In the genomic region with DNA sequence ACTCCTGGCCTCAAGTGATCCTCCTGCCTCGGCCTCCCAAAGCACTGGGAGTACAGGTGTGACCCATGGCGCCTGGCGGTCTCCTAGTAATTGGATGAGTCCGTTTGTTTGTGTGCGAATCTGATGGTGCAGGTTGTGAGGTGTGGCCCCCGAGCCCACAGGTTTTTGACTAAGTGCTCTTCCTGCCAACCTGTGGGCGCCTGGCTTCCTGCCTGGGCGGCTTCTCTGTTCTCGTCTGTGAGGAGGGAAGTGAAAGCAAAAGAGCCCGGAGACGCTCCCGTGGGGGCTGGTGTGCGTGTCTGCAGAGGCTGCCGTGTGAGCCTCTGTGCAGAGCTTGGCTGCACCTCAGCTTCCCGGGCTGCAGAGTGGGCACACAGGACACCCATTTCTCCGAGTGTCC, we compare ENCODE assay signal across 8 cellular contexts. TPM values are rescaled to one million over a fixed set of nuclear protein-coding genes. Genes with fewer than 3 reads are reported as not detected.
DNase-seq lines count a peak whose midpoint lies in the region; ATAC-seq and TF ChIP-seq lines count a peak whose summit lies in the region.

No MANE protein-coding gene starts in this region.

- H3K4me1 ChIP-seq in Peyer's patch (peaks cover 0 to 62% (median 46%) of the 10 kb centered on the region in 4 donors), left lung (peaks cover 12 to 68% of the 10 kb centered on the region in 2 donors)

- no peak for TF ChIP-seq CTCF in Peyer's patch (IDR thresholded peaks at IDR 0.05)
- no peak for TF ChIP-seq CTCF in left lung (IDR thresholded peaks at IDR 0.05)

- peak in 1 of 2 donors; percentile 20 for TF ChIP-seq POLR2A in Peyer's patch (IDR thresholded peaks at IDR 0.05)

- H3K36me3 ChIP-seq in Peyer's patch (peaks cover 0 to 16% (median 0%) of the 10 kb centered on the region in 3 donors), left lung (peaks cover 0 to 62% of the 10 kb centered on the region in 2 donors)

- DNase-seq in Peyer's patch = peak; percentile 84 to 97 (median 96)
- peak; percentile 97 for DNase-seq in activated effector memory CD4-positive, alpha-beta T cell treated with anti-CD3 and anti-CD28 coated beads, Interleukin-2, amount 50 U/mL, for 16 hours
- peak; percentile 86 to 93 for DNase-seq in left lung
- DNase-seq in stimulated activated CD8-positive, alpha-beta memory T cell treated with anti-CD3 and anti-CD28 coated beads, Interleukin-7, amount 100 ng/mL, for 24 hours (ENCODE audit: low read depth) = peak; percentile 76
- no peak for DNase-seq in T1000 (lab: John Stamatoyannopoulos, UW)
- DNase-seq in inferior parietal cortex (ENCODE audit: extremely low spot score) = no peak

- H3K27me3 ChIP-seq in Peyer's patch (no peaks in the 10 kb centered on the region), left lung (no peaks in the 10 kb centered on the region)

- ATAC-seq in GM18498 (IDR thresholded peaks at IDR 0.05; ENCODE audit: unreplicated experiment) (peak; percentile 61), HG02852 (IDR thresholded peaks at IDR 0.05; ENCODE audit: unreplicated experiment) (peak; percentile 61), left lung (peak; percentile 19)

- H3K27ac ChIP-seq in Peyer's patch (peak overlapping the region; percentile 37 to 90 (median 48)), left lung (peak overlapping the region; percentile 42 to 82)

- peak overlapping the region; percentile 13 to 40 (median 22) for H3K4me3 ChIP-seq in Peyer's patch
- H3K4me3 ChIP-seq in left lung = peak overlapping the region in 1 of 2 donors; percentile 24

- H3K9me3 ChIP-seq in Peyer's patch = no peaks in the 10 kb centered on the region
- no peaks in the 10 kb centered on the region for H3K9me3 ChIP-seq in left lung

- intact Hi-C loops in left lung (cut with DNase I) = no loop called here

RNA-seq across cellular contexts. Expression of a gene that starts 10.0 kb away (rescaled TPM):
- total RNA-seq in Peyer's patch = 100 to 1,000 TPM in 2 of 4 donors, 10 to 100 TPM in 2; 82.6 to 187 (median 118) TPM
- 10 to 100 TPM; 71.1 to 83.8 TPM for total RNA-seq in left lung

RNA-seq across cellular contexts. Expression of a gene that starts 18.2 kb away (rescaled TPM):
- 100 to 1,000 TPM in 2 of 4 donors, 10 to 100 TPM in 2; 74.3 to 107 (median 96.9) TPM for total RNA-seq in Peyer's patch
- 100 to 1,000 TPM; 139 to 160 TPM for total RNA-seq in left lung

RNA-seq across cellular contexts. Expression of a gene that starts 26.8 kb away (rescaled TPM):
- total RNA-seq in Peyer's patch (100 to 1,000 TPM; 258 to 493 (median 326) TPM), left lung (100 to 1,000 TPM; 266 to 365 TPM)

RNA-seq across cellular contexts. Expression of a gene that starts 37.0 kb away (rescaled TPM):
- 100 to 1,000 TPM in 1 of 4 donors, 10 to 100 TPM in 3; 30.1 to 162 (median 72.1) TPM for total RNA-seq in Peyer's patch
- total RNA-seq in left lung = 10 to 100 TPM; 49.6 to 52.2 TPM

RNA-seq across cellular contexts. Expression of a gene that starts 50.5 kb away (rescaled TPM):
- total RNA-seq in Peyer's patch (10 to 100 TPM; 20.6 to 47.0 (median 22.6) TPM), left lung (100 to 1,000 TPM; 250 to 259 TPM)

Comparison
In these comparisons a context has a peak if more than half of its experiments do, and no peak if none do; other contexts are left out.
1. DNase-seq: peak in Peyer's patch (3 of 3), activated effector memory CD4-positive, alpha-beta T cell treated with anti-CD3 and anti-CD28 coated beads, Interleukin-2, amount 50 U/mL, for 16 hours (single experiment), left lung (2 of 2) and stimulated activated CD8-positive, alpha-beta memory T cell treated with anti-CD3 and anti-CD28 coated beads, Interleukin-7, amount 100 ng/mL, for 24 hours (single experiment); none in T1000 (single experiment) and inferior parietal cortex (single experiment).
2. Peak in every context shown above with its lines, with median percentiles within 50 percentile points of each other: ATAC-seq.